Comparison of ENCODE assay signal across 25 cellular contexts in genomic region chr11:1071571-1072115, GRCh38. TPM values are rescaled to one million over a fixed set of nuclear protein-coding genes. Genes with fewer than 3 reads are reported as not detected.
DNase-seq lines count a peak whose midpoint lies in the region; FAIRE-seq and TF ChIP-seq lines count a peak whose summit lies in the region.
"Had no signal": no experiment of that assay in that cellular context is flagged by ENCODE, and none has a peak within 500 bp of the region (broad histone marks: within the 10 kb centered on the region; RNA-seq: fewer than 3 reads in every experiment).

No MANE protein-coding gene starts in this region.

- H2BK15ac ChIP-seq in H1 (ENCODE audit: low read length) = no peak overlapping the region
- peak overlapping the region; percentile 96 for H2BK15ac ChIP-seq in neuronal stem cell (ENCODE audit: low read length)

- TF ChIP-seq RAD21 in H1 (IDR thresholded peaks at IDR 0.05 in 1 of 2, conservative IDR thresholded peaks at IDR 0.05 in 1 of 2; ENCODE audit: low read depth in 2 of 2, low read length in 2 of 2) = no peak

- peaks cover 6% of the 10 kb centered on the region; the same call in 1 of the 2 replicates for H3K23me2 ChIP-seq in H1 (ENCODE audit: low read depth, low read length)

- H3K4me1 ChIP-seq in H1 (replicated peaks in 1 of 4; ENCODE audit: control insufficient read depth in 3 of 4, insufficient read depth in 4 of 4, low read length in 3 of 4) (peaks cover 0 to 3% (median 0%) of the 10 kb centered on the region in 4 experiments; a peak in 2 of 7 replicates), neuronal stem cell (ENCODE audit: control insufficient read depth in 2 of 2, insufficient read depth in 1 of 2, low read depth in 1 of 2, low read length in 2 of 2) (peaks cover 5 to 11% of the 10 kb centered on the region in 2 donors), colonic mucosa (peaks cover 18% of the 10 kb centered on the region)
- H3K4me1 ChIP-seq: ascending aorta had no signal

- no peak for TF ChIP-seq EP300 in H1 (IDR thresholded peaks at IDR 0.05; ENCODE audit: borderline replicate concordance in 1 of 2, low read depth in 2 of 2, low read length in 2 of 2)

- H3K27ac ChIP-seq in H1 (ENCODE audit: low read depth, low read length) (no peak overlapping the region), neuronal stem cell (replicated peaks; ENCODE audit: low read length) (no peak overlapping the region), colonic mucosa (no peak overlapping the region)
- H3K27ac ChIP-seq: ascending aorta, dorsolateral prefrontal cortex, SK-N-MC, thoracic aorta had no signal

- H2AFZ ChIP-seq in H1 (ENCODE audit: low read length) (no peak overlapping the region), neuronal stem cell (ENCODE audit: low read length) (no peak overlapping the region)

- H3K79me1 ChIP-seq in H1 (ENCODE audit: low read depth, low read length) = no peaks in the 10 kb centered on the region
- peaks cover 5% of the 10 kb centered on the region for H3K79me1 ChIP-seq in neuronal stem cell (ENCODE audit: low read depth, low read length)

- TF ChIP-seq CTCF in CD14-positive monocyte (IDR thresholded peaks at IDR 0.05) (no peak), H1 (IDR thresholded peaks at IDR 0.05; ENCODE audit: control extremely low read depth in 1 of 3, insufficient read depth in 1 of 3, low read depth in 1 of 3, low read length in 3 of 3) (peak in 2 of 3 experiments; percentile 12 to 16; a peak in 3 of 4 replicates), colonic mucosa (IDR thresholded peaks at IDR 0.05) (no peak)

- H3K56ac ChIP-seq in H1 (replicated peaks; ENCODE audit: insufficient read length, low read depth, low read length) = no peak overlapping the region

- intact Hi-C loops in CD14-positive monocyte (cut with micrococcal nuclease) (no loop called here), colonic mucosa (cut with DNase I) (no loop called here)

- no peak overlapping the region for H3K4me3 Mint-ChIP-seq in CD14-positive monocyte
- H3K4me3 Mint-ChIP-seq: CD8-positive, alpha-beta T cell; H9; nephron progenitor cell had no signal

- peak; percentile 38 for DNase-seq in CD14-positive monocyte (ENCODE audit: low spot score)
- DNase-seq in H7 = peak; percentile 61
- DNase-seq in H1 (ENCODE audit: low read depth in 1 of 2, low spot score in 2 of 2) = peak in 1 of 2 experiments; percentile 41
- no peak for DNase-seq in neuronal stem cell (ENCODE audit: low spot score)
- DNase-seq in KBM-7 = no peak
- DNase-seq in nucleus accumbens (lab: John Stamatoyannopoulos, UW) = no peak
- DNase-seq in colonic mucosa = no peak
- DNase-seq: activated CD4-positive, alpha-beta T cell treated with anti-CD3 and anti-CD28 coated beads, Interleukin-2, amount 50 U/mL, for 4 hours; activated naive CD4-positive, alpha-beta T cell treated with Interleukin-2 at 50 U/mL for 16 hours; CD8-positive, alpha-beta T cell; central memory CD4-positive, alpha-beta T cell; H9; KG1; left colon; NCI-H1694; NCI-H2171; nephron progenitor cell; small intestine; stimulated activated naive CD4-positive, alpha-beta T cell had no signal

- no peaks in the 10 kb centered on the region for H3K9me3 Mint-ChIP-seq in CD14-positive monocyte
- H3K9me3 Mint-ChIP-seq: CD8-positive, alpha-beta T cell; nephron progenitor cell had no signal

- H4K5ac ChIP-seq in H1 (ENCODE audit: insufficient read length, low read depth, low read length) = no peak overlapping the region

- no peaks in the 10 kb centered on the region for H3K36me3 Mint-ChIP-seq in CD14-positive monocyte
- H3K36me3 Mint-ChIP-seq: CD8-positive, alpha-beta T cell had no signal

- peaks cover under 1 to 9% (median 6%) of the 10 kb centered on the region in 3 donors for H3K27me3 Mint-ChIP-seq in CD14-positive monocyte (ENCODE audit: low read depth in 3 of 3)

- no peak overlapping the region for H3K4ac ChIP-seq in H1 (replicated peaks; ENCODE audit: insufficient read length, low read depth, low read length)
- no peak overlapping the region for H3K4ac ChIP-seq in neuronal stem cell (ENCODE audit: low read length)

- H2BK20ac ChIP-seq in H1 (ENCODE audit: low read length) = no peak overlapping the region

- H3K27me3 ChIP-seq in H7 (ENCODE audit: control insufficient read depth, insufficient read depth, low read length) (no peaks in the 10 kb centered on the region), H1 (replicated peaks in 1 of 4; ENCODE audit: control insufficient read depth in 3 of 4, extremely low read depth in 1 of 4, insufficient read depth in 3 of 4, low read length in 3 of 4) (peaks cover 0 to 2% (median 0%) of the 10 kb centered on the region in 4 experiments; a peak in 1 of 7 replicates), neuronal stem cell (ENCODE audit: control insufficient read depth in 3 of 3, insufficient read depth in 3 of 3, low read depth in 1 of 3, low read length in 3 of 3) (no peaks in the 10 kb centered on the region), colonic mucosa (no peaks in the 10 kb centered on the region)
- H3K27me3 ChIP-seq: ascending aorta, Peyer's patch had no signal

- no peak for FAIRE-seq in H1 (lab: Jason Lieb, UNC)
- FAIRE-seq: small intestine had no signal

- H3K18ac ChIP-seq in H1 (ENCODE audit: extremely low read depth, low read length) (no peak overlapping the region), neuronal stem cell (ENCODE audit: low read length) (peak overlapping the region; percentile 48)

- in situ Hi-C loops in KBM-7 (cut with MboI; ENCODE audit: low pct_unique_long_range_greater_than_20kb, low sequenced_read_pairs) = no loop called here

- H2BK5ac ChIP-seq in H1 (ENCODE audit: low read depth, low read length) = no peak overlapping the region
- peak overlapping the region; percentile 30 for H2BK5ac ChIP-seq in neuronal stem cell (ENCODE audit: low read length)

- H2BK12ac ChIP-seq in H1 (ENCODE audit: low read depth, low read length) = no peak overlapping the region; the same call in 1 of the 2 replicates
- H2BK12ac ChIP-seq in neuronal stem cell (ENCODE audit: low read length) = peak overlapping the region; percentile 93

- H3K4me1 Mint-ChIP-seq in CD14-positive monocyte = peaks cover 6% of the 10 kb centered on the region

- H3K4me2 ChIP-seq in H1 (ENCODE audit: insufficient read depth in 1 of 2, low read depth in 2 of 2, low read length in 2 of 2) = no peak overlapping the region
- no peak overlapping the region for H3K4me2 ChIP-seq in neuronal stem cell (ENCODE audit: insufficient read depth, low read length, poor library complexity, severe bottlenecking)

- POLR2A ChIA-PET in H1 (lab: Charles Lee; ENCODE audit: partially characterized antibody) = no interaction called here

- 89% methylated on average over 20 of the region's 21 CpGs; no CpG with 5 or more reads in 1 of the 2 experiments for WGBS in H1 (ENCODE audit: extremely low coverage in 1 of 2, insufficient coverage in 1 of 2, insufficient read length in 1 of 2, insufficient replicate concordance in 2 of 2, low coverage in 1 of 2, low lambda C conversion rate in 2 of 2, missing lambda C conversion rate in 1 of 2), 2 experiments
- no CpG with 5 or more reads among the region's 21 CpGs for WGBS in neuronal stem cell (ENCODE audit: extremely low coverage in 2 of 2, insufficient read length in 2 of 2, insufficient replicate concordance in 1 of 2), 2 donors

- CTCF ChIA-PET in H1 (lab: Charles Lee; ENCODE audit: partially characterized antibody) = no interaction called here

- H3K79me2 ChIP-seq in H1 (ENCODE audit: control insufficient read depth in 1 of 2, insufficient read depth in 2 of 2, low read length in 2 of 2) = no peaks in the 10 kb centered on the region

- no peak overlapping the region for H3K23ac ChIP-seq in H1 (ENCODE audit: insufficient read length)
- H3K23ac ChIP-seq in neuronal stem cell (ENCODE audit: low read depth, low read length, poor library complexity) = no peak overlapping the region

- peaks cover 0 to 2% of the 10 kb centered on the region in 2 experiments for H4K20me1 ChIP-seq in H1 (replicated peaks in 1 of 2; ENCODE audit: control insufficient read depth in 1 of 2, insufficient read depth in 2 of 2, low read length in 2 of 2)

- H4K91ac ChIP-seq in H1 (replicated peaks; ENCODE audit: insufficient read length, low read length) = no peak overlapping the region
- no peak overlapping the region for H4K91ac ChIP-seq in neuronal stem cell (ENCODE audit: low read depth, low read length, poor library complexity)

- H3K4me3 ChIP-seq in H7 (ENCODE audit: insufficient read depth, low read depth, low read length) (no peak overlapping the region), H1 (ENCODE audit: extremely low read depth in 1 of 4, insufficient read depth in 2 of 4, low read depth in 3 of 4, low read length in 4 of 4) (no peak overlapping the region), neuronal stem cell (ENCODE audit: low read length in 2 of 2) (no peak overlapping the region), colonic mucosa (no peak overlapping the region)
- H3K4me3 ChIP-seq: ascending aorta, dorsolateral prefrontal cortex, Peyer's patch, SK-N-MC, thoracic aorta had no signal

- H4K8ac ChIP-seq in H1 (ENCODE audit: extremely low read depth, insufficient read depth, low read length) = no peak overlapping the region
- no peak overlapping the region for H4K8ac ChIP-seq in neuronal stem cell (ENCODE audit: low read depth, low read length)

- H3K36me3 ChIP-seq in H7 (replicated peaks; ENCODE audit: control insufficient read depth, insufficient read depth, low read length) (no peaks in the 10 kb centered on the region), H1 (ENCODE audit: control insufficient read depth in 2 of 4, insufficient read depth in 4 of 4, low read length in 3 of 4) (no peaks in the 10 kb centered on the region), neuronal stem cell (replicated peaks in 1 of 2; ENCODE audit: control insufficient read depth in 2 of 2, insufficient read depth in 2 of 2, low read length in 2 of 2) (no peaks in the 10 kb centered on the region), colonic mucosa (no peaks in the 10 kb centered on the region)
- H3K36me3 ChIP-seq: ascending aorta, Peyer's patch, thoracic aorta had no signal

- H2BK120ac ChIP-seq in H1 (replicated peaks; ENCODE audit: low read depth, low read length) (no peak overlapping the region), neuronal stem cell (ENCODE audit: low read depth, low read length) (no peak overlapping the region)

- no peak for TF ChIP-seq POLR2A in H1 (IDR thresholded peaks at IDR 0.05; ENCODE audit: control extremely low read depth in 1 of 2, low read depth in 2 of 2, low read length in 2 of 2)

- peak overlapping the region in 1 of 7 donors; percentile 46 for H3K27ac Mint-ChIP-seq in CD14-positive monocyte
- H3K27ac Mint-ChIP-seq: CD8-positive, alpha-beta T cell; nephron progenitor cell had no signal

- H3K9me3 ChIP-seq in H1 (ENCODE audit: insufficient read depth in 2 of 2, low read depth in 1 of 2, low read length in 1 of 2) (no peaks in the 10 kb centered on the region), neuronal stem cell (replicated peaks in 1 of 2; ENCODE audit: control insufficient read depth in 2 of 2, insufficient read depth in 1 of 2, low read depth in 1 of 2, low read length in 2 of 2) (no peaks in the 10 kb centered on the region), colonic mucosa (no peaks in the 10 kb centered on the region)
- H3K9me3 ChIP-seq: ascending aorta, Peyer's patch, thoracic aorta had no signal

- H2AK5ac ChIP-seq in H1 (ENCODE audit: low read depth, low read length) = no peak overlapping the region
- peak overlapping the region; percentile 52 for H2AK5ac ChIP-seq in neuronal stem cell (ENCODE audit: low read depth, low read length)

- H3K14ac ChIP-seq in H1 (ENCODE audit: insufficient read length) = no peak overlapping the region
- H3K14ac ChIP-seq in neuronal stem cell (ENCODE audit: low read length) = no peak overlapping the region

- H3K9ac ChIP-seq in H1 (replicated peaks in 1 of 4; ENCODE audit: extremely low read depth in 1 of 4, low read depth in 3 of 4, low read length in 3 of 4) (no peak overlapping the region), neuronal stem cell (ENCODE audit: low read depth, low read length, poor library complexity) (no peak overlapping the region), colonic mucosa (ENCODE audit: low read depth in 2 of 2, low read length in 2 of 2) (no peak overlapping the region)

RNA-seq across cellular contexts. Expression of gene MUC2, which starts 3.0 kb away (rescaled TPM):
- polyA plus RNA-seq in CD14-positive monocyte (not detected), H1 (2011; rRNA removed) (not detected in 2 replicates)
- not detected in 2 replicates for total RNA-seq in H7 (2014; rRNA removed; shearing (Covaris generic))
- not detected in 2 replicates for total RNA-seq in H1 (2021; fragmentation: NEBNext Ultra II Directional; extraction: Animal tissue kit (Norgen Biotek cat#: 25700))
- polyA plus RNA-seq in H1 (2011; cell fraction: cytosol; rRNA removed) = not detected
- not detected for polyA plus RNA-seq in H1 (2011; cell fraction: nucleus; rRNA removed)
- polyA plus RNA-seq in H1 (2012, experiment 1 of 2) = 0.01 to 0.04 TPM in 2 of 4 replicates, not detected in the others
- not detected for polyA plus RNA-seq in H1 (2012, experiment 2 of 2)
- polyA plus RNA-seq in H1 (2013, experiment 1 of 2) = 0.02 TPM
- under 0.01 TPM for polyA plus RNA-seq in H1 (2013, experiment 2 of 2)
- polyA minus RNA-seq in H1 (2011; rRNA and poly(A)+ RNA removed) = not detected in 2 replicates
- not detected for polyA minus RNA-seq in H1 (2011; cell fraction: cytosol; rRNA and poly(A)+ RNA removed)
- polyA minus RNA-seq in H1 (2011; cell fraction: nucleus; rRNA and poly(A)+ RNA removed) = not detected
- polyA plus RNA-seq in neuronal stem cell (2013, experiment 1 of 2) = not detected
- under 0.01 TPM for polyA plus RNA-seq in neuronal stem cell (2013, experiment 2 of 2)
- total RNA-seq in colonic mucosa = 1,000 to 10,000 TPM; 1,230 to 1,438 TPM
- total RNA-seq: CD8-positive, alpha-beta T cell; H9; pulmonary artery endothelial cell; thoracic aorta had no signal

RNA-seq across cellular contexts. Expression of gene MUC6, which starts 35.1 kb away (rescaled TPM):
- polyA plus RNA-seq in CD14-positive monocyte = not detected
- not detected in 2 replicates for total RNA-seq in H7 (2014; rRNA removed; shearing (Covaris generic))
- not detected in 2 replicates for total RNA-seq in H1 (2021; fragmentation: NEBNext Ultra II Directional; extraction: Animal tissue kit (Norgen Biotek cat#: 25700))
- polyA plus RNA-seq in H1 (2011; rRNA removed) = 0.09 TPM in 1 of 2 replicates, not detected in the other
- not detected for polyA plus RNA-seq in H1 (2011; cell fraction: cytosol; rRNA removed)
- not detected for polyA plus RNA-seq in H1 (2011; cell fraction: nucleus; rRNA removed)
- polyA plus RNA-seq in H1 (2012, experiment 1 of 2) = 0.24 to 1.1 TPM (median 0.29 TPM) in 4 replicates
- polyA plus RNA-seq in H1 (2012, experiment 2 of 2) = 0.03 TPM
- polyA plus RNA-seq in H1 (2013, experiment 1 of 2) = under 0.01 TPM
- polyA plus RNA-seq in H1 (2013, experiment 2 of 2) = not detected
- polyA minus RNA-seq in H1 (2011; rRNA and poly(A)+ RNA removed) = not detected in 2 replicates
- not detected for polyA minus RNA-seq in H1 (2011; cell fraction: cytosol; rRNA and poly(A)+ RNA removed)
- polyA minus RNA-seq in H1 (2011; cell fraction: nucleus; rRNA and poly(A)+ RNA removed) = not detected
- polyA plus RNA-seq in neuronal stem cell (2013, experiment 1 of 2) = not detected
- polyA plus RNA-seq in neuronal stem cell (2013, experiment 2 of 2) = not detected
- under 1 TPM in 1 of 2 donors, not detected in 1; 0.10 TPM for total RNA-seq in colonic mucosa
- total RNA-seq: ascending aorta; CD8-positive, alpha-beta T cell; dorsolateral prefrontal cortex; H9; left colon; Peyer's patch; pulmonary artery endothelial cell had no signal

Comparison
In these comparisons a context has a peak if more than half of its experiments do, and no peak if none do; other contexts are left out.
1. DNase-seq: peak in CD14-positive monocyte (single experiment) and H7 (single experiment); none in neuronal stem cell (single experiment), KBM-7 (single experiment), nucleus accumbens (0 of 56) and colonic mucosa (single experiment).
2. CTCF ChIP-seq: peak in H1 (2 of 3); none in CD14-positive monocyte (single experiment) and colonic mucosa (single experiment).
3. RNA of gene MUC2, which starts 3.0 kb away (total RNA-seq): 1,230 to 1,438 TPM in colonic mucosa; not detected in H7 and not detected in H1; every median in the first group is over 1,000 times any median in the second.